Comparison of ENCODE assay signal across 8 cellular contexts in the genomic region with DNA sequence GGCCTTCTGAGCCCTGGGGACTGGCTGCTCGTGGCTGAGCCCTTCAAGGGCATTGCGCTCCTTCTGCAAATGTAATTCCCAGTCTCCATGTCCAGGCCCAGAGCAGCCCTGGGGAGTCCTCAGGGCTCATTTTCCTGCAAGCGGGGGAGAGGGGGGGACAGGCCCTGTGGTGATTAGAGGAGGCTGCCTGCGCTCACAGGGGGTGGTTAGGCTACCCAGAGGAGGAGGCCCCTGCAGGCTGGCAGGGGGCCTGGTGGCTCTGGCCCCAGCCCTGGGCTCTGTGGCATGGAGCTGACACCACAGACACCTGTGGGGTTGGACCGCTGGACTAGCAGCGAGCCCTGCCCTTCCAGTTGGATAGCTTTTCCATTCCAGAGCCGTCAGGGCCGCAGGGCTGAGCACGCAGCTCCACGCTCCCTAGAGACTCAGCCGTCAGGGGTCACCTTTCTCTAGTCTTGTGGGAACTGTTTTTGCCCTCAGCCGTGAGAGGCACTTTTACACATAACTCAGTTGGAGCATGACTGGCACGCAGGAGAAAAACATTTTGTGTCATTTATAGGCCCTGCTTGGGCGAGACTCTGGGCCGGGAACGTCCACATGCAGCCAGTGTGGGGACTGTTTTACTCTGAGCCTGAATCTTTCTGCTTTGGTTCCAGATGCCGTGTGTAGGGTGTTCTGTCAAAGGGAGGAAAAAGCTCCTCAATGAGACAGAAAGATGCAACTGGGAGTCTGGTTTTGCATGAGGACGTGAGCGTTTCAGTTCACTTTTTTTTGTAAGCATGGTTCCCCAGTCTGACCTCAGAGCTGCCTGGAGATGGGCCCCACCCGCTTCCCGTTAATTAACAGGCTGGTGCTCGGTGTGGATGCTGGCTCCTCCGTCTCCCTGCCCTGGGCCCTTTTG. TPM values are rescaled to one million over a fixed set of nuclear protein-coding genes. Genes with fewer than 3 reads are reported as not detected.
DNase-seq lines count a peak whose midpoint lies in the region; ATAC-seq, FAIRE-seq and TF ChIP-seq lines count a peak whose summit lies in the region.

No MANE protein-coding gene starts in this region.

- in situ Hi-C loops in T47D (cut with HindIII; ENCODE audit: low pct_unique_long_range_greater_than_20kb, low sequenced_read_pairs) (no loop called here), mammary epithelial cell (cut with MboI; ENCODE audit: low sequenced_read_pairs in 2 of 2) (no loop called here)

- H4K20me1 ChIP-seq in mammary epithelial cell (ENCODE audit: insufficient read depth, low read length), result no peaks in the 10 kb centered on the region

- no peak overlapping the region for H3K4me3 ChIP-seq in mammary epithelial cell (replicated peaks in 1 of 3; ENCODE audit: insufficient read depth in 1 of 3, low read depth in 2 of 3, low read length in 3 of 3)
- no peak overlapping the region for H3K4me3 ChIP-seq in pancreas

- H3K36me3 ChIP-seq in mammary epithelial cell (ENCODE audit: insufficient read depth, low read length), result peaks cover 4% of the 10 kb centered on the region
- peaks cover 0 to 9% (median 0%) of the 10 kb centered on the region in 3 donors for H3K36me3 ChIP-seq in pancreas

- TF ChIP-seq CTCF in mammary epithelial cell (conservative IDR thresholded peaks at IDR 0.05 in 1 of 2, IDR thresholded peaks at IDR 0.05 in 1 of 2; ENCODE audit: extremely low read depth in 1 of 2, insufficient read depth in 1 of 2, low read depth in 1 of 2, low read length in 2 of 2), result no peak
- TF ChIP-seq CTCF in pancreas (IDR thresholded peaks at IDR 0.05), result no peak
- TF ChIP-seq CTCF in omental fat pad (IDR thresholded peaks at IDR 0.05), result no peak

- no peaks in the 10 kb centered on the region for H3K79me2 ChIP-seq in mammary epithelial cell (ENCODE audit: insufficient read depth, low read length)

- H3K9me3 ChIP-seq in mammary epithelial cell (replicated peaks; ENCODE audit: insufficient read depth, low read length), result no peaks in the 10 kb centered on the region
- H3K9me3 ChIP-seq in pancreas, result no peaks in the 10 kb centered on the region

- FAIRE-seq in pancreas (lab: Jason Lieb, UNC) (no peak), urothelium cell line (lab: Jason Lieb, UNC) (no peak)

- dilution Hi-C loops in mammary epithelial cell (cut with HindIII; ENCODE audit: low sequenced_read_pairs), result no loop called here

- intact Hi-C loops in mammary epithelial cell (cut with micrococcal nuclease) (no loop called here), pancreas (cut with DNase I) (no loop called here)

- DNase-seq in T47D (ENCODE audit: low read depth in 1 of 2, low spot score in 1 of 2), result peak; percentile 81 to 83
- no peak for DNase-seq in mammary epithelial cell
- peak; percentile 36 for DNase-seq in astrocyte of the hippocampus (ENCODE audit: low read depth, low spot score)
- DNase-seq in pancreas, result peak in 2 of 6 donors; percentile 16 to 58
- no peak for DNase-seq in omental fat pad (ENCODE audit: low spot score)
- DNase-seq in urothelium cell line (ENCODE audit: low spot score), result no peak
- DNase-seq in GOT3 (lab: John Stamatoyannopoulos, UW), result no peak

- H3K27me3 ChIP-seq in mammary epithelial cell (ENCODE audit: insufficient read depth, low read length), result no peaks in the 10 kb centered on the region
- no peaks in the 10 kb centered on the region for H3K27me3 ChIP-seq in pancreas

- H3K4me1 ChIP-seq in mammary epithelial cell (ENCODE audit: insufficient read depth, low read length) (no peaks in the 10 kb centered on the region), pancreas (peaks cover 0 to 17% (median 11%) of the 10 kb centered on the region in 3 donors)

- no TSS peak for BruUV-seq in mammary epithelial cell (replicated peaks; lab: Mats Ljungman, UMichigan)

- H3K4me2 ChIP-seq in mammary epithelial cell (ENCODE audit: insufficient read depth, low read depth, low read length), result no peak overlapping the region

- CTCF ChIA-PET in mammary epithelial cell (lab: Charles Lee; ENCODE audit: low non-redundant PET), result interaction anchor here (0.6 kb wide), 1 partner anchor 50 kb away, joined by 3 read pairs; no protein-coding TSS in a partner anchor

- no peak overlapping the region for H3K27ac ChIP-seq in mammary epithelial cell (ENCODE audit: insufficient read depth, low read depth, low read length)
- no peak overlapping the region for H3K27ac ChIP-seq in pancreas

- peak; percentile 71 for ATAC-seq in HG03175 (IDR thresholded peaks at IDR 0.05; ENCODE audit: unreplicated experiment)
- ATAC-seq in pancreas, result peak in 3 of 4 donors; percentile 10 to 13 (median 11)
- no peak for ATAC-seq in omental fat pad (ENCODE audit: low FRiP score)

- no peak overlapping the region for H3K9ac ChIP-seq in mammary epithelial cell (ENCODE audit: insufficient read depth, low read length)

- WGBS in mammary epithelial cell (ENCODE audit: low coverage, missing lambda C conversion rate), result 83% methylated on average over 20 of the region's 23 CpGs
- 76 to 79% methylated on average over 23 of the region's 23 CpGs for WGBS in pancreas, 2 donors

- no peak overlapping the region for H2AFZ ChIP-seq in mammary epithelial cell (ENCODE audit: low read depth, low read length)

RNA-seq across cellular contexts. Expression of a gene that starts 58.1 kb away (rescaled TPM):
- total RNA-seq in mammary epithelial cell (10 to 100 TPM; 32.6 to 41.7 TPM), pancreas (10 to 100 TPM; 27.4 to 50.6 (median 31.3) TPM), omental fat pad (10 to 100 TPM; 18.0 to 44.5 (median 34.6) TPM)
- polyA plus RNA-seq in mammary epithelial cell (13.5 TPM), pancreas (10 to 100 TPM; 43.7 to 62.8 TPM)
- polyA minus RNA-seq in mammary epithelial cell, result 19.7 TPM

Comparison
In these comparisons a context has a peak if more than half of its experiments do, and no peak if none do; other contexts are left out.
1. DNase-seq: peak in T47D (2 of 2) and astrocyte of the hippocampus (single experiment); none in mammary epithelial cell (single experiment), omental fat pad (single experiment), urothelium cell line (single experiment) and GOT3 (single experiment).